Comparison of ENCODE assay signal across 13 cellular contexts in genomic region chr9:112831969-112832368, GRCh38. TPM values are rescaled to one million over a fixed set of nuclear protein-coding genes. Genes with fewer than 3 reads are reported as not detected.
"Had no signal": no experiment of that assay in that cellular context is flagged by ENCODE, and none has a peak within 500 bp of the region (broad histone marks: within the 10 kb centered on the region; RNA-seq: fewer than 3 reads in every experiment).

No MANE protein-coding gene starts in this region.

- H3K4me1 ChIP-seq: prostate gland had no signal

- DNase-seq: activated naive CD4-positive, alpha-beta T cell treated with anti-CD3 and anti-CD28 coated beads, Interleukin-2, amount 10 ng/mL, durations not matched to agents 7 days and 5 days; effector memory CD8-positive, alpha-beta T cell; hippocampal formation; mesenchymal stem cell; nephron progenitor cell; stimulated activated CD4-positive, alpha-beta T cell treated with anti-CD3 and anti-CD28 coated beads, Interleukin-2, amount 100 ng/mL, for 48 hours; stimulated activated naive CD4-positive, alpha-beta T cell treated with Interleukin-2 at 50 U/mL for 16 hours; T-helper 17 cell had no signal

- H3K27ac Mint-ChIP-seq: activated naive CD4-positive, alpha-beta T cell treated with anti-CD3 and anti-CD28 coated beads, Interleukin-2, amount 10 ng/mL, durations not matched to agents 7 days and 5 days; activated T-helper 2 cell treated with anti-CD3 and anti-CD28 coated beads, Interferon-gamma antibody, Interleukin-2, Interleukin-4, amounts not matched to agents 10 μg/mL and 5 μg/mL and 100 μg/mL, durations not matched to agents 14 hours and 24 hours and 36 hours; nephron progenitor cell; T-helper 17 cell had no signal

- H3K4me3 Mint-ChIP-seq: activated naive CD4-positive, alpha-beta T cell treated with anti-CD3 and anti-CD28 coated beads, Interleukin-2, amount 10 ng/mL, durations not matched to agents 7 days and 5 days; central memory CD8-positive, alpha-beta T cell; effector memory CD8-positive, alpha-beta T cell; nephron progenitor cell; T-helper 17 cell had no signal

- H3K27me3 Mint-ChIP-seq: activated naive CD4-positive, alpha-beta T cell treated with anti-CD3 and anti-CD28 coated beads, Interleukin-2, amount 10 ng/mL, durations not matched to agents 7 days and 5 days; central memory CD8-positive, alpha-beta T cell; effector memory CD8-positive, alpha-beta T cell; T-helper 17 cell had no signal

- H3K36me3 ChIP-seq: prostate gland had no signal

- H3K9me3 ChIP-seq: prostate gland had no signal

- H3K4me3 ChIP-seq: prostate gland had no signal

- H3K9me3 Mint-ChIP-seq: activated naive CD4-positive, alpha-beta T cell treated with anti-CD3 and anti-CD28 coated beads, Interleukin-2, amount 10 ng/mL, durations not matched to agents 7 days and 5 days; activated T-helper 2 cell treated with anti-CD3 and anti-CD28 coated beads, Interferon-gamma antibody, Interleukin-2, Interleukin-4, amounts not matched to agents 10 μg/mL and 5 μg/mL and 100 μg/mL, durations not matched to agents 14 hours and 24 hours and 36 hours; central memory CD8-positive, alpha-beta T cell; effector memory CD8-positive, alpha-beta T cell; nephron progenitor cell had no signal

- H3K27ac ChIP-seq: epithelial cell of prostate had no signal

- ATAC-seq: effector memory CD8-positive, alpha-beta T cell; T-helper 17 cell had no signal

RNA-seq across cellular contexts. Expression of gene SLC46A2, which starts 58.7 kb away (rescaled TPM):
- total RNA-seq: activated T-helper 2 cell treated with anti-CD3 and anti-CD28 coated beads, Interferon-gamma antibody, Interleukin-2, Interleukin-4, amounts not matched to agents 10 μg/mL and 5 μg/mL and 100 μg/mL, durations not matched to agents 14 hours and 24 hours and 36 hours; temporal lobe had no signal
